In the genomic region with DNA sequence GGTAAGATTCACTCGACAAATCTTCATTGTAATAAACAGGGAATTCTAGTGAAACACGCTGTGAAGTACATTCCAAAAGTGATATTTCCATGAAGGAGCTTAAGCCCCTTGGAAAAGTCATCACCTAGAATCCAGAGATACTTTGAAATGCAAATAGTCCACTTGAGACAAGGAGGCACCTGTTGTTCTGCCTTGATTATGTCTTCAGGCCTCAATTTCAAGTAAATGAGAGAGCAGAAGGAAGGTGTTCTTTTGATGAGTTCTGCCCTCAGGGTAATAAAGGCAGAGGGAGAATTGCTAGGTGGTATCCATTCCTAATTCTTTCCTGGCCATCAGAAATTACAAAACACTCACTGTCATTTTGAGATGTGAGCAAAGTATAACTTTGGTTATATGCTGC, we compare ENCODE assay signal across 1 cellular context.
TF ChIP-seq lines count a peak whose summit lies in the region.

No MANE protein-coding gene starts in this region.

TF ChIP-seq in H1, 55 proteins besides CTCF, POLR2A, EP300 and RAD21:
- TF ChIP-seq NANOG (IDR thresholded peaks at IDR 0.05; ENCODE audit: insufficient read depth, low read depth, low read length, poor library complexity, severe bottlenecking) (peak; percentile 77), BCL11A (IDR thresholded peaks at IDR 0.05; ENCODE audit: low read depth in 2 of 2, low read length in 2 of 2) (no peak), BRCA1 (IDR thresholded peaks at IDR 0.05; ENCODE audit: low read depth, low read length) (no peak)
TF ChIP-seq in H1: peak in this region for 1.
